2 cellular contexts compared by ENCODE assay signal in the genomic region with DNA sequence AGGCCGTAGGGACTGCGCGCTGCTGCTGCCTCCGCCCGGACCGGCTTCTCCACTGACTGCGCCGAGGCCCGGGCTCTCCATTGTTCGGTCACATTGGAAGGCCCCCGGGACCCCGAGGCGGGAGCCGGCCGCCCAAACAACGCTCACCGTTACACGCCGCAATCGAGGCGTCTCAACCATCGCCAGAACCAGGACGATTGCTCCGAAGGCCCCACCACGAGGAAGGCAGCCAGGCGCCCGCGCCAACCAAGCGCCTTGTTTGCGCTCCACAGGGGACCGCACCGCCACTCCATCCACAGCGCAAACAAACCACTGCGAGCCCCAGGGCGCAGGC.
TF ChIP-seq lines count a peak whose summit lies in the region.

No MANE protein-coding gene starts in this region.

TF ChIP-seq in K562, 482 proteins besides CTCF, POLR2A, EP300 and RAD21 (continues in another document):
- TF ChIP-seq FOXA3 (CRISPR knock-in tag; conservative IDR thresholded peaks at IDR 0.05 in 1 of 2, IDR thresholded peaks at IDR 0.05 in 1 of 2) (peak; percentile 54 to 93), FOSL1 (tag; conservative IDR thresholded peaks at IDR 0.05) (0 out of 2 replicates have a peak, but pooled peaks have one; percentile 11), ZC3H11A (IDR thresholded peaks at IDR 0.05; ENCODE audit: low read depth, low read length) (no peak), BRCA1 (IDR thresholded peaks at IDR 0.05) (no peak), BRCA1 (CRISPR knock-in tag; IDR thresholded peaks at IDR 0.05) (no peak), HNRNPL (IDR thresholded peaks at IDR 0.05; ENCODE audit: low read depth, low read length) (no peak), SMAD1 (IDR thresholded peaks at IDR 0.05; ENCODE audit: low read depth, low read length, partially characterized antibody) (peak; percentile 18), ZNF57 (CRISPR knock-in tag; IDR thresholded peaks at IDR 0.05) (peak; percentile 79; the same call in 1 of the 2 replicates), ELF4 (CRISPR knock-in tag; IDR thresholded peaks at IDR 0.05) (peak; percentile 28; the same call in 1 of the 2 replicates), PCBP1 (IDR thresholded peaks at IDR 0.05; ENCODE audit: low read depth, low read length, poor library complexity, severe bottlenecking) (peak; percentile 6), POU5F1 (IDR thresholded peaks at IDR 0.05; ENCODE audit: borderline replicate concordance, low read depth, low read length, partially characterized antibody) (no peak), ARID2 (IDR thresholded peaks at IDR 0.05) (no peak), NR2C2 (CRISPR knock-in tag; IDR thresholded peaks at IDR 0.05) (no peak), NR2C2 (tag; IDR thresholded peaks at IDR 0.05) (peak; percentile 44; the same call in 1 of the 2 replicates), ZNF766 (CRISPR knock-in tag; conservative IDR thresholded peaks at IDR 0.05) (0 out of 2 replicates have a peak, but pooled peaks have one; percentile 29), SIN3A (IDR thresholded peaks at IDR 0.05; ENCODE audit: borderline replicate concordance in 2 of 2, control insufficient read depth in 1 of 2, low read depth in 2 of 2, low read length in 2 of 2) (peak in 1 of 2 experiments; percentile 12; a peak in 1 of 4 replicates), TCF7 (IDR thresholded peaks at IDR 0.05; ENCODE audit: borderline replicate concordance) (no peak), SRSF3 (IDR thresholded peaks at IDR 0.05; ENCODE audit: insufficient read depth, low read length) (0 out of 2 replicates have a peak, but pooled peaks have one; percentile 28), NRF1 (conservative IDR thresholded peaks at IDR 0.05 in 1 of 2, IDR thresholded peaks at IDR 0.05 in 1 of 2) (no peak), PTBP1 (IDR thresholded peaks at IDR 0.05; ENCODE audit: low read depth, low read length) (no peak), MYNN (IDR thresholded peaks at IDR 0.05) (no peak), MYNN (CRISPR knock-in tag; IDR thresholded peaks at IDR 0.05) (no peak)
- TF ChIP-seq, protein P1, sequence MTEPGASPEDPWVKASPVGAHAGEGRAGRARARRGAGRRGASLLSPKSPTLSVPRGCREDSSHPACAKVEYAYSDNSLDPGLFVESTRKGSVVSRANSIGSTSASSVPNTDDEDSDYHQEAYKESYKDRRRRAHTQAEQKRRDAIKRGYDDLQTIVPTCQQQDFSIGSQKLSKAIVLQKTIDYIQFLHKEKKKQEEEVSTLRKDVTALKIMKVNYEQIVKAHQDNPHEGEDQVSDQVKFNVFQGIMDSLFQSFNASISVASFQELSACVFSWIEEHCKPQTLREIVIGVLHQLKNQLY (CRISPR knock-in tag; conservative IDR thresholded peaks at IDR 0.05) = 0 out of 4 replicates have a peak, but pooled peaks of 1 of the 2 experiments have one; percentile 32
- TF ChIP-seq, protein P2, sequence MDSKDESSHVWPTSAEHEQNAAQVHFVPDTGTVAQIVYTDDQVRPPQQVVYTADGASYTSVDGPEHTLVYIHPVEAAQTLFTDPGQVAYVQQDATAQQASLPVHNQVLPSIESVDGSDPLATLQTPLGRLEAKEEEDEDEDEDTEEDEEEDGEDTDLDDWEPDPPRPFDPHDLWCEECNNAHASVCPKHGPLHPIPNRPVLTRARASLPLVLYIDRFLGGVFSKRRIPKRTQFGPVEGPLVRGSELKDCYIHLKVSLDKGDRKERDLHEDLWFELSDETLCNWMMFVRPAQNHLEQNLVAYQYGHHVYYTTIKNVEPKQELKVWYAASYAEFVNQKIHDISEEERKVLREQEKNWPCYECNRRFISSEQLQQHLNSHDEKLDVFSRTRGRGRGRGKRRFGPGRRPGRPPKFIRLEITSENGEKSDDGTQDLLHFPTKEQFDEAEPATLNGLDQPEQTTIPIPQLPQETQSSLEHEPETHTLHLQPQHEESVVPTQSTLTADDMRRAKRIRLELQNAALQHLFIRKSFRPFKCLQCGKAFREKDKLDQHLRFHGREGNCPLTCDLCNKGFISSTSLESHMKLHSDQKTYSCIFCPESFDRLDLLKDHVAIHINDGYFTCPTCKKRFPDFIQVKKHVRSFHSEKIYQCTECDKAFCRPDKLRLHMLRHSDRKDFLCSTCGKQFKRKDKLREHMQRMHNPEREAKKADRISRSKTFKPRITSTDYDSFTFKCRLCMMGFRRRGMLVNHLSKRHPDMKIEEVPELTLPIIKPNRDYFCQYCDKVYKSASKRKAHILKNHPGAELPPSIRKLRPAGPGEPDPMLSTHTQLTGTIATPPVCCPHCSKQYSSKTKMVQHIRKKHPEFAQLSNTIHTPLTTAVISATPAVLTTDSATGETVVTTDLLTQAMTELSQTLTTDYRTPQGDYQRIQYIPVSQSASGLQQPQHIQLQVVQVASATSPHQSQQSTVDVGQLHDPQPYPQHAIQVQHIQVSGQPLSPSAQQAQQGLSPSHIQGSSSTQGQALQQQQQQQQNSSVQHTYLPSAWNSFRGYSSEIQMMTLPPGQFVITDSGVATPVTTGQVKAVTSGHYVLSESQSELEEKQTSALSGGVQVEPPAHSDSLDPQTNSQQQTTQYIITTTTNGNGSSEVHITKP (IDR thresholded peaks at IDR 0.05; ENCODE audit: partially characterized antibody) = peak; percentile 26
- TF ChIP-seq, protein P3, sequence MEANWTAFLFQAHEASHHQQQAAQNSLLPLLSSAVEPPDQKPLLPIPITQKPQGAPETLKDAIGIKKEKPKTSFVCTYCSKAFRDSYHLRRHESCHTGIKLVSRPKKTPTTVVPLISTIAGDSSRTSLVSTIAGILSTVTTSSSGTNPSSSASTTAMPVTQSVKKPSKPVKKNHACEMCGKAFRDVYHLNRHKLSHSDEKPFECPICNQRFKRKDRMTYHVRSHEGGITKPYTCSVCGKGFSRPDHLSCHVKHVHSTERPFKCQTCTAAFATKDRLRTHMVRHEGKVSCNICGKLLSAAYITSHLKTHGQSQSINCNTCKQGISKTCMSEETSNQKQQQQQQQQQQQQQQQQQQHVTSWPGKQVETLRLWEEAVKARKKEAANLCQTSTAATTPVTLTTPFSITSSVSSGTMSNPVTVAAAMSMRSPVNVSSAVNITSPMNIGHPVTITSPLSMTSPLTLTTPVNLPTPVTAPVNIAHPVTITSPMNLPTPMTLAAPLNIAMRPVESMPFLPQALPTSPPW (CRISPR knock-in tag; IDR thresholded peaks at IDR 0.05) = no peak
- TF ChIP-seq, protein P4, sequence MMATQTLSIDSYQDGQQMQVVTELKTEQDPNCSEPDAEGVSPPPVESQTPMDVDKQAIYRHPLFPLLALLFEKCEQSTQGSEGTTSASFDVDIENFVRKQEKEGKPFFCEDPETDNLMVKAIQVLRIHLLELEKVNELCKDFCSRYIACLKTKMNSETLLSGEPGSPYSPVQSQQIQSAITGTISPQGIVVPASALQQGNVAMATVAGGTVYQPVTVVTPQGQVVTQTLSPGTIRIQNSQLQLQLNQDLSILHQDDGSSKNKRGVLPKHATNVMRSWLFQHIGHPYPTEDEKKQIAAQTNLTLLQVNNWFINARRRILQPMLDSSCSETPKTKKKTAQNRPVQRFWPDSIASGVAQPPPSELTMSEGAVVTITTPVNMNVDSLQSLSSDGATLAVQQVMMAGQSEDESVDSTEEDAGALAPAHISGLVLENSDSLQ (IDR thresholded peaks at IDR 0.05) = no peak

TF ChIP-seq in HepG2, 621 proteins besides CTCF, POLR2A, EP300 and RAD21 (continues in another document):
- no peak for TF ChIP-seq FOXA1 (IDR thresholded peaks at IDR 0.05)
- peak; percentile 49 for TF ChIP-seq FOXA1 (CRISPR knock-in tag; IDR thresholded peaks at IDR 0.05)
- no peak for TF ChIP-seq TP53 (CRISPR knock-in tag; conservative IDR thresholded peaks at IDR 0.05)
- no peak for TF ChIP-seq ZNF607 (CRISPR knock-in tag; IDR thresholded peaks at IDR 0.05; ENCODE audit: borderline replicate concordance)
- TF ChIP-seq ZNF446 (CRISPR knock-in tag; IDR thresholded peaks at IDR 0.05) = no peak
- TF ChIP-seq, protein P5, sequence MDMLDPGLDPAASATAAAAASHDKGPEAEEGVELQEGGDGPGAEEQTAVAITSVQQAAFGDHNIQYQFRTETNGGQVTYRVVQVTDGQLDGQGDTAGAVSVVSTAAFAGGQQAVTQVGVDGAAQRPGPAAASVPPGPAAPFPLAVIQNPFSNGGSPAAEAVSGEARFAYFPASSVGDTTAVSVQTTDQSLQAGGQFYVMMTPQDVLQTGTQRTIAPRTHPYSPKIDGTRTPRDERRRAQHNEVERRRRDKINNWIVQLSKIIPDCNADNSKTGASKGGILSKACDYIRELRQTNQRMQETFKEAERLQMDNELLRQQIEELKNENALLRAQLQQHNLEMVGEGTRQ (IDR thresholded peaks at IDR 0.05; ENCODE audit: low read depth, low read length) = no peak
- TF ChIP-seq, protein P5 (CRISPR knock-in tag; IDR thresholded peaks at IDR 0.05; ENCODE audit: borderline replicate concordance) = 0 out of 2 replicates have a peak, but pooled peaks have one; percentile 7
- TF ChIP-seq, protein P6, sequence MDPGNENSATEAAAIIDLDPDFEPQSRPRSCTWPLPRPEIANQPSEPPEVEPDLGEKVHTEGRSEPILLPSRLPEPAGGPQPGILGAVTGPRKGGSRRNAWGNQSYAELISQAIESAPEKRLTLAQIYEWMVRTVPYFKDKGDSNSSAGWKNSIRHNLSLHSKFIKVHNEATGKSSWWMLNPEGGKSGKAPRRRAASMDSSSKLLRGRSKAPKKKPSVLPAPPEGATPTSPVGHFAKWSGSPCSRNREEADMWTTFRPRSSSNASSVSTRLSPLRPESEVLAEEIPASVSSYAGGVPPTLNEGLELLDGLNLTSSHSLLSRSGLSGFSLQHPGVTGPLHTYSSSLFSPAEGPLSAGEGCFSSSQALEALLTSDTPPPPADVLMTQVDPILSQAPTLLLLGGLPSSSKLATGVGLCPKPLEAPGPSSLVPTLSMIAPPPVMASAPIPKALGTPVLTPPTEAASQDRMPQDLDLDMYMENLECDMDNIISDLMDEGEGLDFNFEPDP (CRISPR knock-in tag; conservative IDR thresholded peaks at IDR 0.05) = peak; percentile 98
- no peak for TF ChIP-seq ZFAT (CRISPR knock-in tag; conservative IDR thresholded peaks at IDR 0.05)
- TF ChIP-seq KLF11 (CRISPR knock-in tag; IDR thresholded peaks at IDR 0.05) = no peak
- TF ChIP-seq SMAD1 (CRISPR knock-in tag; IDR thresholded peaks at IDR 0.05; ENCODE audit: borderline replicate concordance, low read depth) = no peak
- no peak for TF ChIP-seq ETV6 (CRISPR knock-in tag; conservative IDR thresholded peaks at IDR 0.05)
- TF ChIP-seq ZNF775 (CRISPR knock-in tag; IDR thresholded peaks at IDR 0.05; ENCODE audit: borderline replicate concordance) = no peak
- TF ChIP-seq, protein P7, sequence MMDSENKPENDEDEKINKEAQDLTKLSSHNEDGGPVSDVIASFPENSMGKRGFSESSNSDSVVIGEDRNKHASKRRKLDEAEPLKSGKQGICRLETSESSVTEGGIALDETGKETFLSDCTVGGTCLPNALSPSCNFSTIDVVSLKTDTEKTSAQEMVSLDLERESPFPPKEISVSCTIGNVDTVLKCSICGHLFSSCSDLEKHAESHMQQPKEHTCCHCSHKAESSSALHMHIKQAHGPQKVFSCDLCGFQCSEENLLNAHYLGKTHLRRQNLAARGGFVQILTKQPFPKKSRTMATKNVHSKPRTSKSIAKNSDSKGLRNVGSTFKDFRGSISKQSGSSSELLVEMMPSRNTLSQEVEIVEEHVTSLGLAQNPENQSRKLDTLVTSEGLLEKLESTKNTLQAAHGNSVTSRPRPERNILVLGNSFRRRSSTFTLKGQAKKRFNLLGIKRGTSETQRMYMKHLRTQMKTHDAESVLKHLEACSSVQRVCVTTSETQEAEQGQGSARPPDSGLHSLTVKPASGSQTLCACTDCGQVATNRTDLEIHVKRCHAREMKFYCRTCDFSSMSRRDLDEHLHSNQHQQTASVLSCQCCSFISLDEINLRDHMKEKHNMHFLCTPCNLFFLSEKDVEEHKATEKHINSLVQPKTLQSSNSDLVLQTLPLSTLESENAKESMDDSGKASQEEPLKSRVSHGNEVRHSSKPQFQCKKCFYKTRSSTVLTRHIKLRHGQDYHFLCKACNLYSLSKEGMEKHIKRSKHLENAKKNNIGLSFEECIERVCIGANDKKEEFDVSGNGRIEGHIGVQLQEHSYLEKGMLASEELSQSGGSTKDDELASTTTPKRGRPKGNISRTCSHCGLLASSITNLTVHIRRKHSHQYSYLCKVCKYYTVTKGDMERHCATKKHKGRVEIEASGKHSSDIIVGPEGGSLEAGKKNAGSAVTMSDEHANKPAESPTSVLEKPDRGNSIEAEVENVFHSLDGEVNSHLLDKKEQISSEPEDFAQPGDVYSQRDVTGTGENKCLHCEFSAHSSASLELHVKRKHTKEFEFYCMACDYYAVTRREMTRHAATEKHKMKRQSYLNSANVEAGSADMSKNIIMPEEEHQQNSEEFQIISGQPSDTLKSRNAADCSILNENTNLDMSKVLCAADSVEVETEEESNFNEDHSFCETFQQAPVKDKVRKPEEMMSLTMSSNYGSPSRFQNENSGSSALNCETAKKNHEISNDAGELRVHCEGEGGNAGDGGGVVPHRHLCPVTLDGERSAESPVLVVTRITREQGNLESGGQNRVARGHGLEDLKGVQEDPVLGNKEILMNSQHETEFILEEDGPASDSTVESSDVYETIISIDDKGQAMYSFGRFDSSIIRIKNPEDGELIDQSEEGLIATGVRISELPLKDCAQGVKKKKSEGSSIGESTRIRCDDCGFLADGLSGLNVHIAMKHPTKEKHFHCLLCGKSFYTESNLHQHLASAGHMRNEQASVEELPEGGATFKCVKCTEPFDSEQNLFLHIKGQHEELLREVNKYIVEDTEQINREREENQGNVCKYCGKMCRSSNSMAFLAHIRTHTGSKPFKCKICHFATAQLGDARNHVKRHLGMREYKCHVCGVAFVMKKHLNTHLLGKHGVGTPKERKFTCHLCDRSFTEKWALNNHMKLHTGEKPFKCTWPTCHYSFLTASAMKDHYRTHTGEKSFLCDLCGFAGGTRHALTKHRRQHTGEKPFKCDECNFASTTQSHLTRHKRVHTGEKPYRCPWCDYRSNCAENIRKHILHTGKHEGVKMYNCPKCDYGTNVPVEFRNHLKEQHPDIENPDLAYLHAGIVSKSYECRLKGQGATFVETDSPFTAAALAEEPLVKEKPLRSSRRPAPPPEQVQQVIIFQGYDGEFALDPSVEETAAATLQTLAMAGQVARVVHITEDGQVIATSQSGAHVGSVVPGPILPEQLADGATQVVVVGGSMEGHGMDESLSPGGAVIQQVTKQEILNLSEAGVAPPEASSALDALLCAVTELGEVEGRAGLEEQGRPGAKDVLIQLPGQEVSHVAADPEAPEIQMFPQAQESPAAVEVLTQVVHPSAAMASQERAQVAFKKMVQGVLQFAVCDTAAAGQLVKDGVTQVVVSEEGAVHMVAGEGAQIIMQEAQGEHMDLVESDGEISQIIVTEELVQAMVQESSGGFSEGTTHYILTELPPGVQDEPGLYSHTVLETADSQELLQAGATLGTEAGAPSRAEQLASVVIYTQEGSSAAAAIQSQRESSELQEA (CRISPR knock-in tag; IDR thresholded peaks at IDR 0.05; ENCODE audit: not compliant biosample characterization) = no peak
- TF ChIP-seq, protein P8, sequence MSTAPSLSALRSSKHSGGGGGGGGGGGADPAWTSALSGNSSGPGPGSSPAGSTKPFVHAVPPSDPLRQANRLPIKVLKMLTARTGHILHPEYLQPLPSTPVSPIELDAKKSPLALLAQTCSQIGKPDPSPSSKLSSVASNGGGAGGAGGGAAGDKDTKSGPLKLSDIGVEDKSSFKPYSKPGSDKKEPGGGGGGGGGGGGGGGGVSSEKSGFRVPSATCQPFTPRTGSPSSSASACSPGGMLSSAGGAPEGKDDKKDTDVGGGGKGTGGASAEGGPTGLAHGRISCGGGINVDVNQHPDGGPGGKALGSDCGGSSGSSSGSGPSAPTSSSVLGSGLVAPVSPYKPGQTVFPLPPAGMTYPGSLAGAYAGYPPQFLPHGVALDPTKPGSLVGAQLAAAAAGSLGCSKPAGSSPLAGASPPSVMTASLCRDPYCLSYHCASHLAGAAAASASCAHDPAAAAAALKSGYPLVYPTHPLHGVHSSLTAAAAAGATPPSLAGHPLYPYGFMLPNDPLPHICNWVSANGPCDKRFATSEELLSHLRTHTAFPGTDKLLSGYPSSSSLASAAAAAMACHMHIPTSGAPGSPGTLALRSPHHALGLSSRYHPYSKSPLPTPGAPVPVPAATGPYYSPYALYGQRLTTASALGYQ (CRISPR knock-in tag; IDR thresholded peaks at IDR 0.05) = 0 out of 2 replicates have a peak, but pooled peaks have one; percentile 5
- no peak for TF ChIP-seq AKAP8 (CRISPR knock-in tag; IDR thresholded peaks at IDR 0.05)
